In genomic region chr4:72286185-72286584, GRCh38 we compare ENCODE assay signal across 9 cellular contexts.
DNase-seq lines count a peak whose midpoint lies in the region; ATAC-seq and TF ChIP-seq lines count a peak whose summit lies in the region.
"Had no signal": no experiment of that assay in that cellular context is flagged by ENCODE, and none has a peak within 500 bp of the region (broad histone marks: within the 10 kb centered on the region; RNA-seq: fewer than 3 reads in every experiment).

No MANE protein-coding gene starts in this region.

- H3K9me3 Mint-ChIP-seq in MCF 10A (ENCODE audit: unreplicated experiment) (no peaks in the 10 kb centered on the region), type B pancreatic cell (no peaks in the 10 kb centered on the region)
- H3K9me3 Mint-ChIP-seq: CD8-positive, alpha-beta memory T cell had no signal

- TF ChIP-seq CTCF in MCF 10A (IDR thresholded peaks at IDR 0.05; ENCODE audit: unreplicated experiment), result peak; percentile 34
- no peak for TF ChIP-seq CTCF in breast epithelium (IDR thresholded peaks at IDR 0.05)
- peak; percentile 15 for TF ChIP-seq CTCF in fibroblast of the aortic adventitia (IDR thresholded peaks at IDR 0.05; ENCODE audit: insufficient read depth, low read length)
- peak; percentile 61 for TF ChIP-seq CTCF in type B pancreatic cell (conservative IDR thresholded peaks at IDR 0.05)
- TF ChIP-seq CTCF in mucosa of descending colon (IDR thresholded peaks at IDR 0.05), result no peak
- peak in 2 of 9 donors; percentile 14 to 26 for TF ChIP-seq CTCF in heart right ventricle (IDR thresholded peaks at IDR 0.05)

- H3K36me3 Mint-ChIP-seq in MCF 10A (ENCODE audit: insufficient read depth, unreplicated experiment), result no peaks in the 10 kb centered on the region
- no peaks in the 10 kb centered on the region for H3K36me3 Mint-ChIP-seq in type B pancreatic cell
- H3K36me3 Mint-ChIP-seq: CD8-positive, alpha-beta memory T cell had no signal

- H3K4me3 ChIP-seq in breast epithelium (no peak overlapping the region), fibroblast of the aortic adventitia (ENCODE audit: low read depth, low read length) (no peak overlapping the region), mucosa of descending colon (no peak overlapping the region), heart right ventricle (no peak overlapping the region)

- DNase-seq in MCF 10A (ENCODE audit: unreplicated experiment), result peak; percentile 40
- DNase-seq in breast epithelium (ENCODE audit: low spot score in 2 of 2), result no peak
- peak; percentile 52 for DNase-seq in RKO (ENCODE audit: low spot score)
- peak; percentile 40 for DNase-seq in fibroblast of the aortic adventitia (ENCODE audit: low read depth)
- no peak for DNase-seq in type B pancreatic cell (ENCODE audit: extremely low spot score, unreplicated experiment)
- DNase-seq in mucosa of descending colon, result no peak
- no peak for DNase-seq in activated CD8-positive, alpha-beta memory T cell treated with anti-CD3 and anti-CD28 coated beads for 24 hours
- DNase-seq in heart right ventricle, result no peak
- DNase-seq: CD8-positive, alpha-beta memory T cell had no signal

- H3K4me3 Mint-ChIP-seq in MCF 10A (ENCODE audit: unreplicated experiment) (no peak overlapping the region), type B pancreatic cell (no peak overlapping the region)
- H3K4me3 Mint-ChIP-seq: CD8-positive, alpha-beta memory T cell had no signal

- intact Hi-C loops in MCF 10A (cut with micrococcal nuclease) (loop anchor here (1.0 to 10.0 kb wide), 3 partner anchors 341 to 554 kb away; no protein-coding TSS in a partner anchor), breast epithelium (cut with DNase I; ENCODE audit: low total_unique reads) (no loop called here), mucosa of descending colon (cut with DNase I, micrococcal nuclease) (no loop called here), heart right ventricle (cut with DNase I) (no loop called here)

- H3K4me1 Mint-ChIP-seq in MCF 10A (ENCODE audit: insufficient read depth, unreplicated experiment), result no peaks in the 10 kb centered on the region
- no peaks in the 10 kb centered on the region for H3K4me1 Mint-ChIP-seq in type B pancreatic cell (ENCODE audit: unreplicated experiment)
- H3K4me1 Mint-ChIP-seq: CD8-positive, alpha-beta memory T cell had no signal

- H3K4me1 ChIP-seq in breast epithelium (no peaks in the 10 kb centered on the region), mucosa of descending colon (ENCODE audit: low read depth) (no peaks in the 10 kb centered on the region), heart right ventricle (no peaks in the 10 kb centered on the region)

- H3K27me3 Mint-ChIP-seq in MCF 10A (ENCODE audit: insufficient read depth, unreplicated experiment), result no peaks in the 10 kb centered on the region
- H3K27me3 Mint-ChIP-seq in type B pancreatic cell, result no peaks in the 10 kb centered on the region

- no peak overlapping the region for H3K27ac Mint-ChIP-seq in MCF 10A (ENCODE audit: low read depth, unreplicated experiment)
- no peak overlapping the region for H3K27ac Mint-ChIP-seq in type B pancreatic cell
- H3K27ac Mint-ChIP-seq: CD8-positive, alpha-beta memory T cell had no signal

- no peak for TF ChIP-seq POLR2A in breast epithelium (IDR thresholded peaks at IDR 0.05)

- H3K36me3 ChIP-seq in breast epithelium (no peaks in the 10 kb centered on the region), mucosa of descending colon (ENCODE audit: low read depth) (no peaks in the 10 kb centered on the region), heart right ventricle (no peaks in the 10 kb centered on the region)

- ATAC-seq in mucosa of descending colon, result no peak
- no peak for ATAC-seq in heart right ventricle

- H3K9me3 ChIP-seq in breast epithelium (no peaks in the 10 kb centered on the region), mucosa of descending colon (no peaks in the 10 kb centered on the region), heart right ventricle (no peaks in the 10 kb centered on the region)

- POLR2A ChIA-PET in MCF 10A (lab: Yijun Ruan, JAX), result interaction anchor here (0.9 to 1.2 kb wide), 2 partner anchors 514 to 554 kb away, joined by 3 read pairs; no protein-coding TSS in a partner anchor

- CTCF ChIA-PET in MCF 10A (lab: Yijun Ruan, JAX), result interaction anchor here (0.5 to 3.9 kb wide), 28 partner anchors 9 to 1102 kb away, joined by 3 to 38 read pairs (median 4); no protein-coding TSS in a partner anchor

- 87 to 88% methylated on average over 1 of the region's 1 CpG for WGBS in heart right ventricle, 2 donors

- no peak overlapping the region for H3K27ac ChIP-seq in breast epithelium
- no peak overlapping the region for H3K27ac ChIP-seq in heart right ventricle

- BruUV-seq in MCF 10A (replicated peaks; lab: Mats Ljungman, UMichigan), result no TSS peak

- H3K27me3 ChIP-seq in breast epithelium (no peaks in the 10 kb centered on the region), heart right ventricle (no peaks in the 10 kb centered on the region)

Comparison
In these comparisons a context has a peak if more than half of its experiments do, and no peak if none do; other contexts are left out.
1. DNase-seq: peak in MCF 10A (single experiment), RKO (single experiment) and fibroblast of the aortic adventitia (single experiment); none in breast epithelium (0 of 2), type B pancreatic cell (single experiment), mucosa of descending colon (0 of 3), activated CD8-positive, alpha-beta memory T cell treated with anti-CD3 and anti-CD28 coated beads for 24 hours (single experiment) and heart right ventricle (0 of 2).
2. CTCF ChIP-seq: peak in MCF 10A (single experiment), fibroblast of the aortic adventitia (single experiment) and type B pancreatic cell (single experiment); none in breast epithelium (0 of 3) and mucosa of descending colon (single experiment).